ENCODE assay signal across 11 cellular contexts in genomic region chr6:107823047-107823557, GRCh38. TPM values are rescaled to one million over a fixed set of nuclear protein-coding genes. Genes with fewer than 3 reads are reported as not detected.
A peak's percentile ranks its signal among the peaks of the same experiment; 100 is the strongest.
DNase-seq lines count a peak whose midpoint lies in the region; ATAC-seq and TF ChIP-seq lines count a peak whose summit lies in the region.
"Had no signal": no experiment of that assay in that cellular context is flagged by ENCODE, and none has a peak within 500 bp of the region (broad histone marks: within the 10 kb centered on the region; RNA-seq: fewer than 3 reads in every experiment).

No MANE protein-coding gene starts in this region.

- POLR2A ChIA-PET in CD4-positive, alpha-beta memory T cell (lab: Charles Lee; ENCODE audit: partially characterized antibody) = interaction anchor here (0.6 to 11.9 kb wide), 24 partner anchors 10 to 1730 kb away, joined by 3 to 270 read pairs (median 13); partner anchors contain the start of genes CD164, PDSS2 and SEC63

- H3K27ac Mint-ChIP-seq in CD4-positive, alpha-beta memory T cell = peak overlapping the region; percentile 99 to 100 (median 99)
- peak overlapping the region; percentile 99 for H3K27ac Mint-ChIP-seq in activated naive CD8-positive, alpha-beta T cell

- TF ChIP-seq POLR2A in erythroblast (IDR thresholded peaks at IDR 0.05; ENCODE audit: low read length) = no peak
- no peak for TF ChIP-seq POLR2A in lower leg skin (IDR thresholded peaks at IDR 0.05)

- ATAC-seq in GM19455 (IDR thresholded peaks at IDR 0.05; ENCODE audit: unreplicated experiment) = no peak

- H3K27ac ChIP-seq in CD4-positive, alpha-beta memory T cell (ENCODE audit: low read depth, low read length) = peak overlapping the region; percentile 97
- H3K27ac ChIP-seq: foreskin keratinocyte had no signal

- WGBS in lower leg skin, 2 donors = 75 to 81% methylated on average over 8 of the region's 8 CpGs

- H3K36me3 ChIP-seq in CD4-positive, alpha-beta memory T cell (ENCODE audit: insufficient read depth, low read length) = no peaks in the 10 kb centered on the region

- peaks cover 20 to 29% of the 10 kb centered on the region in 2 donors for H3K36me3 Mint-ChIP-seq in CD4-positive, alpha-beta memory T cell
- no peaks in the 10 kb centered on the region for H3K36me3 Mint-ChIP-seq in activated naive CD8-positive, alpha-beta T cell

- peak overlapping the region; percentile 94 to 98 (median 96) for H3K4me3 Mint-ChIP-seq in CD4-positive, alpha-beta memory T cell
- peak overlapping the region; percentile 90 for H3K4me3 Mint-ChIP-seq in activated naive CD8-positive, alpha-beta T cell

- no peaks in the 10 kb centered on the region for H3K27me3 ChIP-seq in CD4-positive, alpha-beta memory T cell (ENCODE audit: insufficient read depth, low read length)

- H3K4me3 ChIP-seq in CD4-positive, alpha-beta memory T cell (ENCODE audit: low read length in 2 of 2) = peak overlapping the region; percentile 54 to 68
- H3K4me3 ChIP-seq in lower leg skin (ENCODE audit: low read depth, poor library complexity, severe bottlenecking) = no peak overlapping the region

- CTCF ChIA-PET in CD4-positive, alpha-beta memory T cell (lab: Charles Lee; ENCODE audit: partially characterized antibody) = interaction anchor here (1.0 to 10.6 kb wide), 15 partner anchors 11 to 148 kb away, joined by 3 to 140 read pairs (median 7); no protein-coding TSS in a partner anchor

- H3K27me3 Mint-ChIP-seq in CD4-positive, alpha-beta memory T cell = peaks cover 0 to 3% of the 10 kb centered on the region in 2 donors
- H3K27me3 Mint-ChIP-seq in activated naive CD8-positive, alpha-beta T cell = no peaks in the 10 kb centered on the region

- H3K4me1 Mint-ChIP-seq in CD4-positive, alpha-beta memory T cell = peaks cover 47 to 73% (median 54%) of the 10 kb centered on the region in 4 donors
- H3K4me1 Mint-ChIP-seq in activated naive CD8-positive, alpha-beta T cell (ENCODE audit: low read depth) = peaks cover 73% of the 10 kb centered on the region

- no peak for TF ChIP-seq CTCF in lower leg skin (IDR thresholded peaks at IDR 0.05)

- H3K9me3 Mint-ChIP-seq in CD4-positive, alpha-beta memory T cell = peaks cover 0 to 6% (median 0%) of the 10 kb centered on the region in 8 donors
- no peaks in the 10 kb centered on the region for H3K9me3 Mint-ChIP-seq in activated naive CD8-positive, alpha-beta T cell (ENCODE audit: low read depth)

- H3K9me3 ChIP-seq in CD4-positive, alpha-beta memory T cell (ENCODE audit: control insufficient read depth in 1 of 2, low read length in 2 of 2) = no peaks in the 10 kb centered on the region

- peaks cover 49% of the 10 kb centered on the region for H3K4me1 ChIP-seq in CD4-positive, alpha-beta memory T cell (ENCODE audit: insufficient read depth, low read length)

- intact Hi-C loops in CD4-positive, alpha-beta memory T cell (cut with micrococcal nuclease) = loop anchor here (2.0 to 5.0 kb wide), 2 partner anchors 36 to 134 kb away; partner anchors contain the start of gene SEC63
- intact Hi-C loops in lower leg skin (cut with DNase I; ENCODE audit: low total_unique reads) = no loop called here

- DNase-seq in CD4-positive, alpha-beta memory T cell = peak; percentile 50 to 87 (median 70)
- peak; percentile 58 for DNase-seq in activated CD4-positive, alpha-beta T cell treated with anti-CD3 and anti-CD28 coated beads for 1 hour
- peak; percentile 67 for DNase-seq in stimulated activated CD4-positive, alpha-beta T cell treated with anti-CD3 and anti-CD28 coated beads, Interleukin-15, amount 100 ng/mL, for 24 hours
- DNase-seq in erythroblast (lab: John Stamatoyannopoulos, UW) = no peak
- no peak for DNase-seq in lower leg skin (ENCODE audit: low spot score in 2 of 2)
- no peak for DNase-seq in Kasumi-1 (lab: John Stamatoyannopoulos, UW)
- DNase-seq: aorta, foreskin keratinocyte had no signal

RNA-seq across cellular contexts. Expression of gene SCML4, which starts 1.0 kb away (rescaled TPM):
- 10 to 100 TPM; 85.2 to 90.2 TPM for total RNA-seq in CD4-positive, alpha-beta memory T cell
- 100 to 1,000 TPM in 1 of 2 donors, 10 to 100 TPM in 1; 78.9 to 105 TPM for polyA plus RNA-seq in CD4-positive, alpha-beta memory T cell
- total RNA-seq in lower leg skin = under 1 TPM; 0.10 to 0.51 (median 0.38) TPM
- total RNA-seq: foreskin keratinocyte had no signal
- polyA plus RNA-seq: BJ, foreskin keratinocyte had no signal

Comparison
In these comparisons a context has a peak if more than half of its experiments do, and no peak if none do; other contexts are left out.
1. DNase-seq: peak in CD4-positive, alpha-beta memory T cell (5 of 5), activated CD4-positive, alpha-beta T cell treated with anti-CD3 and anti-CD28 coated beads for 1 hour (single experiment) and stimulated activated CD4-positive, alpha-beta T cell treated with anti-CD3 and anti-CD28 coated beads, Interleukin-15, amount 100 ng/mL, for 24 hours (single experiment); none in erythroblast (0 of 2), lower leg skin (0 of 2) and Kasumi-1 (0 of 2).
2. RNA of gene SCML4, which starts 1.0 kb away (total RNA-seq): 85.2 to 90.2 TPM in CD4-positive, alpha-beta memory T cell; 0.10 to 0.51 TPM in lower leg skin; every median in the first group is over 10 times any median in the second.